In genomic region chr6:129138739-129139405, GRCh38 we compare ENCODE assay signal across 24 cellular contexts.
DNase-seq lines count a peak whose midpoint lies in the region; TF ChIP-seq lines count a peak whose summit lies in the region.
"Had no signal": no experiment of that assay in that cellular context is flagged by ENCODE, and none has a peak within 500 bp of the region (broad histone marks: within the 10 kb centered on the region; RNA-seq: fewer than 3 reads in every experiment).

No MANE protein-coding gene starts in this region.

- TF ChIP-seq CTCF in thyroid gland (IDR thresholded peaks at IDR 0.05) (no peak), RWPE1 (conservative IDR thresholded peaks at IDR 0.05; ENCODE audit: low read depth) (no peak), GM10266 (IDR thresholded peaks at IDR 0.05; ENCODE audit: control insufficient read depth, insufficient read depth, low read depth, missing control alignments) (no peak)

- H3K4me3 ChIP-seq in thyroid gland (replicated peaks in 1 of 3) = no peak overlapping the region
- H3K4me3 ChIP-seq: right lobe of liver had no signal

- no peaks in the 10 kb centered on the region for H3K27me3 ChIP-seq in thyroid gland
- H3K27me3 ChIP-seq: right lobe of liver had no signal

- POLR2A ChIA-PET in RWPE1 (lab: Yijun Ruan, JAX; ENCODE audit: low non-redundant PET) = no interaction called here

- H3K9me3 ChIP-seq in thyroid gland = no peaks in the 10 kb centered on the region
- H3K9me3 ChIP-seq: right lobe of liver had no signal

- intact Hi-C loops in thyroid gland (cut with DNase I) = no loop called here

- peaks cover 0 to 6% of the 10 kb centered on the region in 2 donors for H3K4me1 ChIP-seq in thyroid gland
- H3K4me1 ChIP-seq: right lobe of liver had no signal

- H3K27ac ChIP-seq in angular gyrus (ENCODE audit: low read depth, low read length) (peak overlapping the region; percentile 54), thyroid gland (peak overlapping the region; percentile 4 to 58 (median 40)), RWPE1 (no peak overlapping the region)
- H3K27ac ChIP-seq: right lobe of liver, WERI-Rb-1 had no signal

- CTCF ChIA-PET in RWPE1 (lab: Yijun Ruan, JAX) = interaction anchor here (0.6 kb wide), 1 partner anchor 42 kb away, joined by 5 read pairs; no protein-coding TSS in a partner anchor

- DNase-seq in globus pallidus (ENCODE audit: low spot score) (peak; percentile 60), pons (ENCODE audit: low spot score) (peak; percentile 72), thyroid gland (no peak), RWPE1 (ENCODE audit: low spot score) (no peak), retina (no peak), GM10266 (ENCODE audit: extremely low spot score) (no peak)
- DNase-seq in activated effector memory CD4-positive, alpha-beta T cell treated with anti-CD3 and anti-CD28 coated beads, Interleukin-2, amount 50 U/mL, for 16 hours = no peak
- DNase-seq: activated CD4-positive, alpha-beta T cell treated with anti-CD3 and anti-CD28 coated beads, Interleukin-2, amount 10 ng/mL, durations not matched to agents 24 days and 14 days; activated naive CD4-positive, alpha-beta T cell treated with anti-CD3 and anti-CD28 coated beads for 36 hours; activated T-cell treated with anti-CD3 and anti-CD28 coated beads, Interleukin-2, amount 50 U/mL, for 72 hours; amygdala; central memory CD4-positive, alpha-beta T cell; H7; head of caudate nucleus; Karpas-422; naive thymus-derived CD8-positive, alpha-beta T cell; NCI-H1048; NCI-H1930; NCI-H526 treated with DMSO at 0.1 percent for 48 hours; right lobe of liver; stimulated activated CD4-positive, alpha-beta T cell treated with anti-CD3 and anti-CD28 coated beads, Interleukin-15, amount 100 ng/mL, for 24 hours; stimulated activated naive CD8-positive, alpha-beta T cell treated with anti-CD3 and anti-CD28 coated beads, Interleukin-15, Interleukin-2, amounts not matched to agents 100 U/mL and 50 U/mL, for 24 hours; WERI-Rb-1 had no signal

- TF ChIP-seq POLR2A in thyroid gland (IDR thresholded peaks at IDR 0.05) = no peak

- no peaks in the 10 kb centered on the region for H3K36me3 ChIP-seq in thyroid gland
- H3K36me3 ChIP-seq: right lobe of liver, WERI-Rb-1 had no signal

- 74 to 87% methylated on average over 4 of the region's 4 CpGs for WGBS in thyroid gland, 2 donors

Comparison
In these comparisons a context has a peak if more than half of its experiments do, and no peak if none do; other contexts are left out.
1. DNase-seq: peak in globus pallidus (single experiment) and pons (single experiment); none in thyroid gland (0 of 2), activated effector memory CD4-positive, alpha-beta T cell treated with anti-CD3 and anti-CD28 coated beads, Interleukin-2, amount 50 U/mL, for 16 hours (single experiment), RWPE1 (single experiment), retina (single experiment) and GM10266 (single experiment).